Comparison of ENCODE assay signal across 8 cellular contexts in genomic region chr17:82371333-82372062, GRCh38. TPM values are rescaled to one million over a fixed set of nuclear protein-coding genes. Genes with fewer than 3 reads are reported as not detected.
DNase-seq lines count a peak whose midpoint lies in the region; ATAC-seq and TF ChIP-seq lines count a peak whose summit lies in the region.

Gene UTS2R (plus strand): TSS chr17:82371765. CDS start chr17:82374325, 2,560 bp downstream.

- ATAC-seq in GM21737 (IDR thresholded peaks at IDR 0.05; ENCODE audit: unreplicated experiment), result no peak
- ATAC-seq in HG02970 (IDR thresholded peaks at IDR 0.05; ENCODE audit: low FRiP score, unreplicated experiment), result no peak
- no peak for ATAC-seq in GM19467 (IDR thresholded peaks at IDR 0.05; ENCODE audit: unreplicated experiment)

- H3K4me1 ChIP-seq in OCI-LY1 (ENCODE audit: insufficient read depth, low read length, severe bottlenecking) (peaks cover 16% of the 10 kb centered on the region), ovary (ENCODE audit: insufficient read depth) (peaks cover 7% of the 10 kb centered on the region)

- H3K9me3 ChIP-seq in OCI-LY1 (ENCODE audit: low read length) (no peaks in the 10 kb centered on the region), ovary (no peaks in the 10 kb centered on the region)

- peak within 1 kb of the TSS; percentile 81 for H3K4me2 ChIP-seq in OCI-LY1 (ENCODE audit: low read length)

- peak within 1 kb of the TSS; percentile 37 for H3K4me3 ChIP-seq in OCI-LY1 (ENCODE audit: low read depth, low read length, poor library complexity, severe bottlenecking)
- H3K4me3 ChIP-seq in fibroblast of the aortic adventitia (ENCODE audit: low read depth, low read length), result peak within 1 kb of the TSS; percentile 48
- H3K4me3 ChIP-seq in ovary, result peak within 1 kb of the TSS; percentile 14

- no peaks in the 10 kb centered on the region for H3K9me2 ChIP-seq in OCI-LY1 (ENCODE audit: low read depth, low read length)

- no peaks in the 10 kb centered on the region; the same call in 1 of the 2 replicates for H3K36me3 ChIP-seq in OCI-LY1 (ENCODE audit: insufficient read depth, low read length)
- no peaks in the 10 kb centered on the region for H3K36me3 ChIP-seq in ovary

- peak within 1 kb of the TSS; percentile 43; the same call in 1 of the 2 replicates for H3K9ac ChIP-seq in OCI-LY1 (ENCODE audit: low read length)

- no peaks in the 10 kb centered on the region; the same call in 1 of the 2 replicates for H3K27me3 ChIP-seq in OCI-LY1 (ENCODE audit: insufficient read depth, low read length)
- peaks cover 6% of the 10 kb centered on the region for H3K27me3 ChIP-seq in ovary

- no peaks in the 10 kb centered on the region for H4K20me1 ChIP-seq in OCI-LY1 (ENCODE audit: insufficient read depth, low read length)

- H3K27ac ChIP-seq in OCI-LY1 (ENCODE audit: low read depth, low read length, poor library complexity, severe bottlenecking), result no peak within 1 kb of the TSS
- H3K27ac ChIP-seq in ovary, result no peak within 1 kb of the TSS

- WGBS in ovary, 3 donors, result 2% methylated on average over 39 to 91 of the region's 91 CpGs

- no peaks in the 10 kb centered on the region for H3K79me2 ChIP-seq in OCI-LY1 (ENCODE audit: insufficient read depth, low read length)

- no peak within 1 kb of the TSS; the same call in 1 of the 2 replicates for H2AFZ ChIP-seq in OCI-LY1 (ENCODE audit: low read length)

- no peak for TF ChIP-seq EP300 in ovary (IDR thresholded peaks at IDR 0.05)

- intact Hi-C loops in ovary (cut with DNase I), result no loop called here

- TF ChIP-seq CTCF in OCI-LY1 (IDR thresholded peaks at IDR 0.05; ENCODE audit: low read length) (no peak), fibroblast of the aortic adventitia (IDR thresholded peaks at IDR 0.05; ENCODE audit: insufficient read depth, low read length) (no peak), ovary (IDR thresholded peaks at IDR 0.05) (no peak)

- TF ChIP-seq POLR2A in ovary (IDR thresholded peaks at IDR 0.05), result no peak

- H3F3A ChIP-seq in OCI-LY1 (ENCODE audit: insufficient read depth, low read length), result no peaks in the 10 kb centered on the region; the same call in 1 of the 2 replicates

- DNase-seq in COLO668 (lab: John Stamatoyannopoulos, UW; ENCODE audit: unreplicated experiment) (peak; percentile 11), fibroblast of the aortic adventitia (ENCODE audit: low read depth) (no peak), ovary (peak in 1 of 5 donors; percentile 6), KG1 (lab: John Stamatoyannopoulos, UW) (no peak)

RNA-seq across cellular contexts. Expression of gene UTS2R, which starts in this region (rescaled TPM):
- total RNA-seq in fibroblast of the aortic adventitia (ENCODE audit: low replicate concordance), result not detected in 2 replicates
- not detected for total RNA-seq in ovary
- polyA plus RNA-seq in ovary, result not detected
